Comparison of ENCODE assay signal across 21 cellular contexts in genomic region chr15:61943992-61944391, GRCh38.
DNase-seq lines count a peak whose midpoint lies in the region; ATAC-seq and TF ChIP-seq lines count a peak whose summit lies in the region.
"Had no signal": no experiment of that assay in that cellular context is flagged by ENCODE, and none has a peak within 500 bp of the region (broad histone marks: within the 10 kb centered on the region; RNA-seq: fewer than 3 reads in every experiment).

No MANE protein-coding gene starts in this region.

- H3K27me3 ChIP-seq in prostate gland (replicated peaks; ENCODE audit: insufficient read depth), result no peaks in the 10 kb centered on the region
- no peaks in the 10 kb centered on the region for H3K27me3 ChIP-seq in heart left ventricle
- no peaks in the 10 kb centered on the region for H3K27me3 ChIP-seq in WERI-Rb-1 (ENCODE audit: insufficient read depth, low read depth, severe bottlenecking)

- peaks cover 21% of the 10 kb centered on the region for H3K36me3 Mint-ChIP-seq in activated naive CD4-positive, alpha-beta T cell treated with anti-CD3 and anti-CD28 coated beads, Interleukin-2, amount 50 U/mL, for 24 hours
- peaks cover 37% of the 10 kb centered on the region for H3K36me3 Mint-ChIP-seq in activated T-cell treated with anti-CD3 and anti-CD28 coated beads, Interleukin-2, amount 50 U/mL, for 4 hours (ENCODE audit: insufficient read depth)

- no peaks in the 10 kb centered on the region for H3K27me3 Mint-ChIP-seq in activated naive CD4-positive, alpha-beta T cell treated with anti-CD3 and anti-CD28 coated beads, Interleukin-2, amount 50 U/mL, for 24 hours
- H3K27me3 Mint-ChIP-seq in activated T-cell treated with anti-CD3 and anti-CD28 coated beads, Interleukin-2, amount 50 U/mL, for 4 hours (ENCODE audit: low read depth), result no peaks in the 10 kb centered on the region
- H3K27me3 Mint-ChIP-seq: CD4-positive, alpha-beta memory T cell had no signal

- TF ChIP-seq POLR2A in prostate gland (IDR thresholded peaks at IDR 0.05) (no peak), heart left ventricle (IDR thresholded peaks at IDR 0.05) (no peak)

- H3K4me3 Mint-ChIP-seq in activated naive CD4-positive, alpha-beta T cell treated with anti-CD3 and anti-CD28 coated beads, Interleukin-2, amount 50 U/mL, for 24 hours, result no peak overlapping the region
- H3K4me3 Mint-ChIP-seq in activated T-cell treated with anti-CD3 and anti-CD28 coated beads, Interleukin-2, amount 50 U/mL, for 4 hours, result no peak overlapping the region
- H3K4me3 Mint-ChIP-seq: CD4-positive, alpha-beta memory T cell; HFFc6 had no signal

- TF ChIP-seq CTCF in prostate gland (IDR thresholded peaks at IDR 0.05) (no peak), heart left ventricle (IDR thresholded peaks at IDR 0.05) (no peak), WERI-Rb-1 (IDR thresholded peaks at IDR 0.05; ENCODE audit: low read depth, low read length) (no peak)

- H3K36me3 ChIP-seq in prostate gland (no peaks in the 10 kb centered on the region), heart left ventricle (peaks cover 0 to 95% (median 85%) of the 10 kb centered on the region in 9 donors), WERI-Rb-1 (peaks cover 13% of the 10 kb centered on the region)

- intact Hi-C loops in prostate gland (cut with DNase I), result no loop called here
- intact Hi-C loops in heart left ventricle (cut with DNase I), result no loop called here

- H3K9me3 Mint-ChIP-seq in activated naive CD4-positive, alpha-beta T cell treated with anti-CD3 and anti-CD28 coated beads, Interleukin-2, amount 50 U/mL, for 24 hours, result no peaks in the 10 kb centered on the region
- no peaks in the 10 kb centered on the region for H3K9me3 Mint-ChIP-seq in activated T-cell treated with anti-CD3 and anti-CD28 coated beads, Interleukin-2, amount 50 U/mL, for 4 hours

- peak; percentile 19 for ATAC-seq in GM19468 (IDR thresholded peaks at IDR 0.05; ENCODE audit: extremely low read depth, unreplicated experiment)
- ATAC-seq in heart left ventricle, result no peak
- no peak for ATAC-seq in activated T-cell treated with anti-CD3 and anti-CD28 coated beads, Interleukin-2, amount 50 U/mL, for 4 hours

- H3K9me3 ChIP-seq in prostate gland, result no peaks in the 10 kb centered on the region
- H3K9me3 ChIP-seq in heart left ventricle, result peaks cover 0 to 14% (median 0%) of the 10 kb centered on the region in 12 donors
- H3K9me3 ChIP-seq in WERI-Rb-1 (ENCODE audit: severe bottlenecking), result no peaks in the 10 kb centered on the region
- H3K9me3 ChIP-seq: HAP-1 had no signal

- H3K27ac Mint-ChIP-seq in activated naive CD4-positive, alpha-beta T cell treated with anti-CD3 and anti-CD28 coated beads, Interleukin-2, amount 50 U/mL, for 24 hours, result peak overlapping the region; percentile 8
- H3K27ac Mint-ChIP-seq: HFFc6 had no signal

- no peak for DNase-seq in activated naive CD4-positive, alpha-beta T cell (lab: John Stamatoyannopoulos, UW)
- DNase-seq in NCI-H526 (lab: John Stamatoyannopoulos, UW) (peak; percentile 74 to 80), prostate gland (ENCODE audit: low spot score) (no peak), heart left ventricle (no peak), WERI-Rb-1 (no peak)
- no peak for DNase-seq in activated T-cell treated with anti-CD3 and anti-CD28 coated beads, Interleukin-2, amount 50 U/mL, for 4 hours
- DNase-seq: ACHN; AML-193; C1 segment of cervical spinal cord; Calu3; CD4-positive, alpha-beta memory T cell; COR-L47; DMS53; DMS79 treated with DMSO at 0.1 percent for 48 hours; GF-D8; GOT3; HFFc6 had no signal

- WGBS in prostate gland, result 98% methylated on average over 2 of the region's 2 CpGs
- 92 to 99% (median 96%) methylated on average over 2 of the region's 2 CpGs for WGBS in heart left ventricle, 4 donors

- H3K4me1 ChIP-seq in prostate gland (replicated peaks), result no peaks in the 10 kb centered on the region
- no peaks in the 10 kb centered on the region for H3K4me1 ChIP-seq in heart left ventricle

- H3K27ac ChIP-seq in prostate gland (no peak overlapping the region), heart left ventricle (no peak overlapping the region), WERI-Rb-1 (no peak overlapping the region)
- H3K27ac ChIP-seq: 22Rv1 had no signal

- H3K4me3 ChIP-seq in prostate gland, result no peak overlapping the region
- no peak overlapping the region for H3K4me3 ChIP-seq in heart left ventricle
- no peak overlapping the region for H3K4me3 ChIP-seq in WERI-Rb-1 (ENCODE audit: low read depth, low read length)
- H3K4me3 ChIP-seq: HAP-1 had no signal

- H3K4me1 Mint-ChIP-seq in activated naive CD4-positive, alpha-beta T cell treated with anti-CD3 and anti-CD28 coated beads, Interleukin-2, amount 50 U/mL, for 24 hours, result no peaks in the 10 kb centered on the region
- no peaks in the 10 kb centered on the region for H3K4me1 Mint-ChIP-seq in activated T-cell treated with anti-CD3 and anti-CD28 coated beads, Interleukin-2, amount 50 U/mL, for 4 hours (ENCODE audit: low read depth)

Comparison
In these comparisons a context has a peak if more than half of its experiments do, and no peak if none do; other contexts are left out.
1. DNase-seq: peak in NCI-H526 (2 of 2); none in activated naive CD4-positive, alpha-beta T cell (0 of 4), prostate gland (single experiment), heart left ventricle (0 of 5), WERI-Rb-1 (single experiment) and activated T-cell treated with anti-CD3 and anti-CD28 coated beads, Interleukin-2, amount 50 U/mL, for 4 hours (single experiment).